In the genomic region with DNA sequence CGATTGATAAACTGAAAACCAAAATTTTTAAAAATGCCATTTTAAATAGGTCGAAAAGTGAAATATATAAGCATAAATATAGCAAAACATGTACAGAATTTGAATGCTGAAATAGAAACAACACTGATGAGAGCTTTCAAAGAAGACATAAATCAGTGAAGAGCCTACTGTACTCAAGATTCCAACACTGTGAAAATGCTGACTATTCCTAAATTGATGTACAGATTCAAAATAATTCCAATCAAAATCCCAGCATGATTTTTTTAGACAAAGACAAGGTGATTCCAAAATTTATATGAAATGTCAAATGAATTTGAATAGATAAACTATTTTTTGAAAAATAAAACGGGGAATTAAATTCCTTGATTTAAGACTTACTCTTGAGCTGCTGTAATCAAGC, we compare ENCODE assay signal across 34 cellular contexts.
"Had no signal": no experiment of that assay in that cellular context is flagged by ENCODE, and none has a peak within 500 bp of the region (broad histone marks: within the 10 kb centered on the region; RNA-seq: fewer than 3 reads in every experiment).

No MANE protein-coding gene starts in this region.

- DNase-seq: activated effector memory CD4-positive, alpha-beta T cell treated with anti-CD3 and anti-CD28 coated beads, Interleukin-2, amount 50 U/mL, for 16 hours; activated effector memory CD4-positive, alpha-beta T cell treated with Interleukin-2 at 50 U/mL for 16 hours; activated gamma-delta T cell; activated gamma-delta T cell treated with Interleukin-2 at 50 U/mL for 16 hours; activated naive CD4-positive, alpha-beta T cell; activated naive CD4-positive, alpha-beta T cell treated with anti-CD3 and anti-CD28 coated beads for 36 hours; activated naive CD4-positive, alpha-beta T cell treated with anti-CD3 and anti-CD28 coated beads, Interleukin-2, amount 10 ng/mL, durations not matched to agents 7 days and 5 days; activated naive CD4-positive, alpha-beta T cell treated with anti-CD3 and anti-CD28 coated beads, Interleukin-2, amount 50 U/mL, for 16 hours; activated naive CD4-positive, alpha-beta T cell treated with Interleukin-2 at 50 U/mL for 16 hours; activated naive CD8-positive, alpha-beta T cell treated with anti-CD3 and anti-CD28 coated beads for 36 hours; activated naive CD8-positive, alpha-beta T cell treated with anti-CD3 and anti-CD28 coated beads, Interleukin-2, amount 10 ng/mL, durations not matched to agents 7 days and 5 days; activated naive CD8-positive, alpha-beta T cell treated with anti-CD3 and anti-CD28 coated beads, Interleukin-2, amount 50 U/mL, for 24 hours; activated T-cell treated with anti-CD3 and anti-CD28 coated beads, Interleukin-2, amount 50 U/mL, for 1 hour; activated T-cell treated with anti-CD3 and anti-CD28 coated beads, Interleukin-2, amount 50 U/mL, for 24 hours; activated T-cell treated with anti-CD3 and anti-CD28 coated beads, Interleukin-2, amount 50 U/mL, for 4 hours; activated T-cell treated with anti-CD3 and anti-CD28 coated beads, Interleukin-2, amount 50 U/mL, for 48 hours; activated T-cell treated with anti-CD3 and anti-CD28 coated beads, Interleukin-2, amount 50 U/mL, for 72 hours; adrenal gland; amniotic stem cell; amygdala; anterior cingulate cortex; aorta; body of pancreas; brain microvascular endothelial cell; caudate nucleus; central memory CD4-positive, alpha-beta T cell; cerebellar nuclear complex had no signal

- ATAC-seq: activated naive CD4-positive, alpha-beta T cell treated with anti-CD3 and anti-CD28 coated beads, Interleukin-2, amount 50 U/mL, for 72 hours; activated naive CD8-positive, alpha-beta T cell treated with anti-CD3 and anti-CD28 coated beads, Interleukin-2, amount 50 U/mL, for 24 hours; activated T-cell treated with anti-CD3 and anti-CD28 coated beads, Interleukin-2, amount 50 U/mL, for 4 hours; activated T-cell treated with anti-CD3 and anti-CD28 coated beads, Interleukin-2, amount 50 U/mL, for 72 hours; activated T-helper 17 cell treated with anti-CD3 and anti-CD28 coated beads, Interleukin-2, amount 50 U/mL, for 72 hours; body of pancreas had no signal

- FAIRE-seq: astrocyte, bronchial epithelial cell had no signal

- H3K27me3 ChIP-seq: ascending aorta, body of pancreas, brain microvascular endothelial cell, cardiac muscle cell had no signal

- H3K9me3 ChIP-seq: adrenal gland, ascending aorta, body of pancreas, breast epithelium had no signal

- H3K36me3 ChIP-seq: adrenal gland, ascending aorta, brain microvascular endothelial cell, breast epithelium, cardiac muscle cell had no signal

- H3K27ac ChIP-seq: adrenal gland, ascending aorta, body of pancreas, brain microvascular endothelial cell, breast epithelium, cardiac muscle cell had no signal

- H3K4me3 ChIP-seq: adrenal gland, ascending aorta, body of pancreas, breast epithelium, cardiac muscle cell had no signal

- H3K4me1 ChIP-seq: adrenal gland, ascending aorta, body of pancreas, breast epithelium had no signal
